ENCODE assay signal across 11 cellular contexts in genomic region chr2:179104736-179105135, GRCh38. TPM values are rescaled to one million over a fixed set of nuclear protein-coding genes. Genes with fewer than 3 reads are reported as not detected.
DNase-seq lines count a peak whose midpoint lies in the region; ATAC-seq and TF ChIP-seq lines count a peak whose summit lies in the region.
"Had no signal": no experiment of that assay in that cellular context is flagged by ENCODE, and none has a peak within 500 bp of the region (broad histone marks: within the 10 kb centered on the region; RNA-seq: fewer than 3 reads in every experiment).

No MANE protein-coding gene starts in this region.

- no peak overlapping the region for H2BK120ac ChIP-seq in mesenchymal stem cell (ENCODE audit: low read depth, low read length)

- DNase-seq in AML-193 (lab: John Stamatoyannopoulos, UW) (peak; percentile 15 to 26), MG63 (peak; percentile 25), brain microvascular endothelial cell (peak; percentile 38), mesenchymal stem cell (peak; percentile 54), NCI-H2107 treated with DMSO at 0.1 percent for 48 hours (lab: John Stamatoyannopoulos, UW; ENCODE audit: unreplicated experiment) (no peak), NCI-H345 treated with DMSO at 0.1 percent for 48 hours (lab: John Stamatoyannopoulos, UW; ENCODE audit: unreplicated experiment) (no peak), NCI-H1930 (lab: John Stamatoyannopoulos, UW) (no peak)
- DNase-seq: effector CD8-positive, alpha-beta T cell had no signal

- H3K36me3 ChIP-seq in MG63 (peaks cover 6% of the 10 kb centered on the region), brain microvascular endothelial cell (replicated peaks) (peaks cover 1% of the 10 kb centered on the region), mesenchymal stem cell (ENCODE audit: control insufficient read depth in 1 of 2, insufficient read depth in 2 of 2, low read depth in 1 of 2, low read length in 2 of 2) (peaks cover 0 to 60% of the 10 kb centered on the region in 2 experiments)

- H3K9me3 ChIP-seq in MG63 (no peaks in the 10 kb centered on the region), mesenchymal stem cell (ENCODE audit: control insufficient read depth, low read length) (no peaks in the 10 kb centered on the region)
- H3K9me3 ChIP-seq: BLaER1 had no signal

- peak overlapping the region; percentile 10 for H3K27ac ChIP-seq in brain microvascular endothelial cell
- H3K27ac ChIP-seq in mesenchymal stem cell (ENCODE audit: low read length, poor library complexity, severe bottlenecking): no peak overlapping the region
- H3K27ac ChIP-seq: BLaER1, parathyroid adenoma had no signal

- H2AFZ ChIP-seq in mesenchymal stem cell (ENCODE audit: low read depth, low read length): no peak overlapping the region
- H2AFZ ChIP-seq: parathyroid adenoma had no signal

- H2BK15ac ChIP-seq in mesenchymal stem cell (ENCODE audit: low read depth, poor library complexity, severe bottlenecking): no peak overlapping the region

- no peak overlapping the region for H4K8ac ChIP-seq in mesenchymal stem cell (ENCODE audit: low read length)

- no peak overlapping the region for H3K4me3 ChIP-seq in MG63
- H3K4me3 ChIP-seq in brain microvascular endothelial cell (ENCODE audit: low read depth, low read length): no peak overlapping the region
- H3K4me3 ChIP-seq in mesenchymal stem cell (ENCODE audit: insufficient read depth in 1 of 2, low read depth in 1 of 2, low read length in 2 of 2): no peak overlapping the region
- H3K4me3 ChIP-seq: BLaER1 had no signal

- no peaks in the 10 kb centered on the region for H3K27me3 ChIP-seq in MG63
- no peaks in the 10 kb centered on the region for H3K27me3 ChIP-seq in brain microvascular endothelial cell (replicated peaks)
- H3K27me3 ChIP-seq in mesenchymal stem cell (ENCODE audit: control insufficient read depth in 1 of 2, insufficient read depth in 1 of 2, low read length in 2 of 2): no peaks in the 10 kb centered on the region
- H3K27me3 ChIP-seq: BLaER1 had no signal

- H4K91ac ChIP-seq in mesenchymal stem cell (ENCODE audit: low read length): no peak overlapping the region

- no peak overlapping the region for H3K14ac ChIP-seq in mesenchymal stem cell (ENCODE audit: low read length in 2 of 2)

- no peak overlapping the region for H3K18ac ChIP-seq in mesenchymal stem cell (ENCODE audit: low read depth in 1 of 2, low read length in 2 of 2)

- no peak overlapping the region for H3K4me2 ChIP-seq in mesenchymal stem cell (ENCODE audit: low read length, poor library complexity, severe bottlenecking)
- H3K4me2 ChIP-seq: BLaER1 had no signal

- 67% methylated on average over 2 of the region's 2 CpGs for WGBS in mesenchymal stem cell

- H3K79me1 ChIP-seq in mesenchymal stem cell (replicated peaks; ENCODE audit: low read length, poor library complexity, severe bottlenecking): no peaks in the 10 kb centered on the region

- H2AK5ac ChIP-seq in mesenchymal stem cell (ENCODE audit: low read length, severe bottlenecking): no peak overlapping the region

- H3K9ac ChIP-seq in mesenchymal stem cell (ENCODE audit: low read length): no peak overlapping the region
- H3K9ac ChIP-seq: BLaER1, parathyroid adenoma had no signal

- ATAC-seq in GM18511 (IDR thresholded peaks at IDR 0.05; ENCODE audit: unreplicated experiment): no peak

- H2BK12ac ChIP-seq in mesenchymal stem cell (ENCODE audit: low read length in 2 of 2): no peak overlapping the region

- no peaks in the 10 kb centered on the region for H3K4me1 ChIP-seq in mesenchymal stem cell (ENCODE audit: control insufficient read depth, insufficient read depth, low read depth, low read length)
- H3K4me1 ChIP-seq: parathyroid adenoma had no signal

- TF ChIP-seq CTCF in brain microvascular endothelial cell (IDR thresholded peaks at IDR 0.05; ENCODE audit: low read depth, low read length, missing control alignments): no peak

- no peak overlapping the region for H3K4ac ChIP-seq in mesenchymal stem cell (ENCODE audit: low read depth in 1 of 2, low read length in 2 of 2)

- H2BK5ac ChIP-seq in mesenchymal stem cell (ENCODE audit: low read depth, low read length, poor library complexity, severe bottlenecking): no peak overlapping the region

- in situ Hi-C loops in brain microvascular endothelial cell (cut with HindIII; ENCODE audit: low pct_ligation_motif_present, low sequenced_read_pairs): no loop called here

- H3K23ac ChIP-seq in mesenchymal stem cell (ENCODE audit: low read length in 2 of 2): no peak overlapping the region

RNA-seq across cellular contexts. Expression of gene CCDC141, which starts 54.8 kb away (rescaled TPM):
- total RNA-seq in MG63 (2014; rRNA removed; shearing (Covaris generic); ENCODE audit: low replicate concordance): not detected in 2 replicates
- polyA plus RNA-seq in mesenchymal stem cell (2013, experiment 1 of 2): 0.43 TPM
- 0.41 TPM for polyA plus RNA-seq in mesenchymal stem cell (2013, experiment 2 of 2)

Comparison
In these comparisons a context has a peak if more than half of its experiments do, and no peak if none do; other contexts are left out.
1. DNase-seq: peak in AML-193 (2 of 2), MG63 (single experiment), brain microvascular endothelial cell (single experiment) and mesenchymal stem cell (single experiment); none in NCI-H2107 treated with DMSO at 0.1 percent for 48 hours (single experiment), NCI-H345 treated with DMSO at 0.1 percent for 48 hours (single experiment) and NCI-H1930 (0 of 2).